Comparison of ENCODE assay signal across 26 cellular contexts in the genomic region with DNA sequence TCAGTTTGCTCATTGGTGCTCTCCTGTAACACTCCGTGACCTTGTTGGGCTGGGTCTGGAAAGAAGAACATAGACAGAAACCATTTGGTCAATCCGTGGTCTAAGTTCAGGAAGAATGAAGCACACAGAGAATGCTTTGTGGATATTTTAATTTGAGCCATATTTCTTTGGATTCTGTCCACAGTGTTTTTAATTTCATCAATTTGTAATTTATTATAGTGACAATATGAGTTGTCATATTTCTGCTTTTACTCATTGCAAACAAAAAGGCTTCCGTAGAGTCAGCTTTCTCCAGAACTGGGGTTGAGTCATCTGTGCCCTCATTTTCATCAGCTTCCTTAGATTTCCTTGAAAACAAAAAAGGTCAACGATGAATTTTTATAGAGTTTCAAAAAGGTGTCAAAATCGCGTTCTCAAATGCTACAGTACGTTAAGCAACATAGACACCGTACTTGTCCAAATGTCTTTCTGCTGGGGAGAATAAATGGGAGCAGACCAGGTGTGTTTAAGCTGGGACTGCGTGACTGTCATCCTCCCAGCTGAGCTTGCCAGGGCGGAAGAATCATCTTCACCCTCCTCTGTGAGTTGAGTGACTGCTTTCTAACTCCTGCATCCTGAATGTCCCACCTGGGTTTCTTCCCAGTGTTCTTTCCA.
A peak's percentile ranks its signal among the peaks of the same experiment; 100 is the strongest.
DNase-seq lines count a peak whose midpoint lies in the region; ATAC-seq, FAIRE-seq and TF ChIP-seq lines count a peak whose summit lies in the region.
"Had no signal": no experiment of that assay in that cellular context is flagged by ENCODE, and none has a peak within 500 bp of the region (broad histone marks: within the 10 kb centered on the region; RNA-seq: fewer than 3 reads in every experiment).

No MANE protein-coding gene starts in this region.

- TF ChIP-seq RAD21 in A549 (conservative IDR thresholded peaks at IDR 0.05 in 1 of 2, IDR thresholded peaks at IDR 0.05 in 1 of 2) (no peak), SK-N-SH (IDR thresholded peaks at IDR 0.05; ENCODE audit: low read length) (no peak)

- no peak overlapping the region for H3K9ac ChIP-seq in SK-N-SH

- H3K4me1 Mint-ChIP-seq in activated naive CD8-positive, alpha-beta T cell treated with anti-CD3 and anti-CD28 coated beads for 36 hours, result peaks cover 61% of the 10 kb centered on the region

- POLR2A ChIA-PET in A549 (lab: Yijun Ruan, JAX) (no interaction called here), SK-N-SH (lab: Yijun Ruan, JAX) (no interaction called here)

- TF ChIP-seq POLR2A in A549 (IDR thresholded peaks at IDR 0.05; ENCODE audit: low read length), result no peak

- no peaks in the 10 kb centered on the region for H3F3A ChIP-seq in SK-N-SH (replicated peaks; ENCODE audit: insufficient read depth)

- FAIRE-seq in A549 (lab: Jason Lieb, UNC), result no peak
- FAIRE-seq: colon, GM19239 had no signal

- H3K9me3 ChIP-seq in A549 (0 out of 3 replicates have a peak, but pooled peaks cover 2% of the 10 kb centered on the region), SK-N-SH (no peaks in the 10 kb centered on the region)
- H3K9me3 ChIP-seq: breast epithelium, lower lobe of right lung, thoracic aorta, vagina had no signal

- no peaks in the 10 kb centered on the region for H3K36me3 ChIP-seq in SK-N-SH (replicated peaks in 1 of 2; ENCODE audit: control insufficient read depth in 1 of 2, insufficient read depth in 2 of 2, low read length in 1 of 2)
- H3K36me3 ChIP-seq: breast epithelium, lower lobe of right lung, sigmoid colon, thoracic aorta, vagina had no signal

- no peak for TF ChIP-seq CTCF in A549 (IDR thresholded peaks at IDR 0.05)
- TF ChIP-seq CTCF in AG10803 (conservative IDR thresholded peaks at IDR 0.05; ENCODE audit: low read length), result no peak
- no peak for TF ChIP-seq CTCF in SK-N-SH (IDR thresholded peaks at IDR 0.05)
- no peak for TF ChIP-seq CTCF in GM20000 (IDR thresholded peaks at IDR 0.05; ENCODE audit: extremely low read depth, missing control alignments)

- TF ChIP-seq EP300 in A549 (IDR thresholded peaks at IDR 0.05) (no peak), SK-N-SH (IDR thresholded peaks at IDR 0.05; ENCODE audit: borderline replicate concordance in 1 of 2, low read depth in 1 of 2, low read length in 1 of 2) (no peak)

- no peak overlapping the region for H2AFZ ChIP-seq in SK-N-SH (ENCODE audit: low read depth)

- H3K27ac Mint-ChIP-seq in activated naive CD8-positive, alpha-beta T cell treated with anti-CD3 and anti-CD28 coated beads for 36 hours, result peak overlapping the region; percentile 74
- H3K27ac Mint-ChIP-seq: progenitor cell of endocrine pancreas, T-cell had no signal

- no peak overlapping the region for H3K4me3 ChIP-seq in A549
- no peak overlapping the region for H3K4me3 ChIP-seq in AG10803 (ENCODE audit: low read length)
- H3K4me3 ChIP-seq in SK-N-SH (ENCODE audit: low read depth in 2 of 2, low read length in 1 of 2), result no peak overlapping the region
- H3K4me3 ChIP-seq: breast epithelium, lower lobe of right lung, sigmoid colon, thoracic aorta, vagina had no signal

- peaks cover 22% of the 10 kb centered on the region for H3K9me3 Mint-ChIP-seq in activated naive CD8-positive, alpha-beta T cell treated with anti-CD3 and anti-CD28 coated beads for 36 hours

- H3K27ac ChIP-seq in A549 (no peak overlapping the region), SK-N-SH (ENCODE audit: low read depth in 2 of 2, low read length in 1 of 2) (no peak overlapping the region)
- H3K27ac ChIP-seq: breast epithelium, lower lobe of right lung, sigmoid colon, thoracic aorta, vagina had no signal

- no peaks in the 10 kb centered on the region for H3K79me2 ChIP-seq in SK-N-SH (ENCODE audit: insufficient read depth)

- no peaks in the 10 kb centered on the region for H3K27me3 Mint-ChIP-seq in activated naive CD8-positive, alpha-beta T cell treated with anti-CD3 and anti-CD28 coated beads for 36 hours
- H3K27me3 Mint-ChIP-seq: T-cell had no signal

- H3K27me3 ChIP-seq in SK-N-SH (ENCODE audit: insufficient read depth), result no peaks in the 10 kb centered on the region
- H3K27me3 ChIP-seq: breast epithelium, sigmoid colon, vagina had no signal

- CTCF ChIA-PET in A549 (lab: Yijun Ruan, JAX) (interaction anchor here (1.2 kb wide), 1 partner anchor 16 kb away, joined by 3 read pairs; no protein-coding TSS in a partner anchor), SK-N-SH (lab: Yijun Ruan, JAX) (interaction anchor here (0.5 kb wide), 1 partner anchor 97 kb away, joined by 3 read pairs; no protein-coding TSS in a partner anchor)

- H3K4me1 ChIP-seq in A549 (no peaks in the 10 kb centered on the region), SK-N-SH (ENCODE audit: control insufficient read depth in 1 of 2, insufficient read depth in 2 of 2, low read depth in 1 of 2, low read length in 1 of 2) (peaks cover 0 to 4% of the 10 kb centered on the region in 2 experiments; a peak in 1 of 4 replicates)
- H3K4me1 ChIP-seq: breast epithelium, lower lobe of right lung, sigmoid colon, vagina had no signal

- H3K4me2 ChIP-seq in A549 (peak overlapping the region; percentile 14; the same call in 1 of the 3 replicates), SK-N-SH (no peak overlapping the region)

- ATAC-seq in A549 (no peak), GM21528 (IDR thresholded peaks at IDR 0.05; ENCODE audit: low FRiP score, unreplicated experiment) (no peak)
- ATAC-seq: esophagus mucosa, lower lobe of right lung, Right ventricle myocardium inferior, T-cell had no signal

- H4K20me1 ChIP-seq in SK-N-SH (ENCODE audit: insufficient read depth), result no peaks in the 10 kb centered on the region

- H3K9me2 ChIP-seq in SK-N-SH, result no peaks in the 10 kb centered on the region

- H3K36me3 Mint-ChIP-seq in activated naive CD8-positive, alpha-beta T cell treated with anti-CD3 and anti-CD28 coated beads for 36 hours, result peaks cover 57% of the 10 kb centered on the region

- 13% methylated on average over 10 of the region's 10 CpGs for WGBS in A549 (ENCODE audit: missing lambda C conversion rate)
- WGBS in SK-N-SH (ENCODE audit: low lambda C conversion rate), result 59% methylated on average over 10 of the region's 10 CpGs

- no peak overlapping the region for H3K4me3 Mint-ChIP-seq in activated naive CD8-positive, alpha-beta T cell treated with anti-CD3 and anti-CD28 coated beads for 36 hours
- H3K4me3 Mint-ChIP-seq: T-cell had no signal

- DNase-seq in A549 (ENCODE audit: low read depth in 1 of 2, low spot score in 1 of 2), result no peak
- DNase-seq in AG10803 (ENCODE audit: low read depth), result peak; percentile 76
- DNase-seq in SK-N-SH, result no peak
- DNase-seq in activated naive CD8-positive, alpha-beta T cell treated with anti-CD3 and anti-CD28 coated beads for 36 hours, result no peak
- no peak for DNase-seq in NK-92 treated with Interleukin-12 subunit alpha and Interleukin-12 subunit beta, amount 100 ng/mL, for 24 hours (lab: John Stamatoyannopoulos, UW)
- DNase-seq in GM20000 (ENCODE audit: low spot score), result no peak
- DNase-seq: activated CD4-positive, alpha-beta T cell treated with anti-CD3 and anti-CD28 coated beads, Interleukin-2, amount 50 U/mL, for 1 hour; COR-L47; DND-41; effector memory CD4-positive, alpha-beta T cell; islet precursor cell; lower lobe of right lung; MV-4-11; NCI-H2227 treated with DMSO at 0.1 percent for 48 hours; NCI-H748 treated with DMSO at 0.1 percent for 48 hours; sigmoid colon; T-cell had no signal

TF ChIP-seq in A549, 52 proteins besides CTCF, POLR2A, EP300 and RAD21:
- TF ChIP-seq TFCP2L1 (CRISPR knock-in tag; IDR thresholded peaks at IDR 0.05), result no peak
- no peak for TF ChIP-seq FOSB (CRISPR knock-in tag; IDR thresholded peaks at IDR 0.05)
- TF ChIP-seq, protein P1, sequence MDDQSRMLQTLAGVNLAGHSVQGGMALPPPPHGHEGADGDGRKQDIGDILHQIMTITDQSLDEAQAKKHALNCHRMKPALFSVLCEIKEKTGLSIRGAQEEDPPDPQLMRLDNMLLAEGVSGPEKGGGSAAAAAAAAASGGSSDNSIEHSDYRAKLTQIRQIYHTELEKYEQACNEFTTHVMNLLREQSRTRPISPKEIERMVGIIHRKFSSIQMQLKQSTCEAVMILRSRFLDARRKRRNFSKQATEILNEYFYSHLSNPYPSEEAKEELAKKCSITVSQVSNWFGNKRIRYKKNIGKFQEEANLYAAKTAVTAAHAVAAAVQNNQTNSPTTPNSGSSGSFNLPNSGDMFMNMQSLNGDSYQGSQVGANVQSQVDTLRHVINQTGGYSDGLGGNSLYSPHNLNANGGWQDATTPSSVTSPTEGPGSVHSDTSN (IDR thresholded peaks at IDR 0.05), result no peak
- TF ChIP-seq, protein P2, sequence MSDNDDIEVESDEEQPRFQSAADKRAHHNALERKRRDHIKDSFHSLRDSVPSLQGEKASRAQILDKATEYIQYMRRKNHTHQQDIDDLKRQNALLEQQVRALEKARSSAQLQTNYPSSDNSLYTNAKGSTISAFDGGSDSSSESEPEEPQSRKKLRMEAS (IDR thresholded peaks at IDR 0.05), result no peak
- no peak for TF ChIP-seq EHF (CRISPR knock-in tag; IDR thresholded peaks at IDR 0.05)

TF ChIP-seq in SK-N-SH, 30 proteins besides CTCF, POLR2A, EP300 and RAD21:
- TF ChIP-seq FOSL2 (IDR thresholded peaks at IDR 0.05; ENCODE audit: borderline replicate concordance, low read depth), result peak; percentile 20; the same call in 1 of the 2 replicates
- TF ChIP-seq NFIC (IDR thresholded peaks at IDR 0.05; ENCODE audit: borderline replicate concordance), result no peak
